Comparison of ENCODE assay signal across 8 cellular contexts in the genomic region with DNA sequence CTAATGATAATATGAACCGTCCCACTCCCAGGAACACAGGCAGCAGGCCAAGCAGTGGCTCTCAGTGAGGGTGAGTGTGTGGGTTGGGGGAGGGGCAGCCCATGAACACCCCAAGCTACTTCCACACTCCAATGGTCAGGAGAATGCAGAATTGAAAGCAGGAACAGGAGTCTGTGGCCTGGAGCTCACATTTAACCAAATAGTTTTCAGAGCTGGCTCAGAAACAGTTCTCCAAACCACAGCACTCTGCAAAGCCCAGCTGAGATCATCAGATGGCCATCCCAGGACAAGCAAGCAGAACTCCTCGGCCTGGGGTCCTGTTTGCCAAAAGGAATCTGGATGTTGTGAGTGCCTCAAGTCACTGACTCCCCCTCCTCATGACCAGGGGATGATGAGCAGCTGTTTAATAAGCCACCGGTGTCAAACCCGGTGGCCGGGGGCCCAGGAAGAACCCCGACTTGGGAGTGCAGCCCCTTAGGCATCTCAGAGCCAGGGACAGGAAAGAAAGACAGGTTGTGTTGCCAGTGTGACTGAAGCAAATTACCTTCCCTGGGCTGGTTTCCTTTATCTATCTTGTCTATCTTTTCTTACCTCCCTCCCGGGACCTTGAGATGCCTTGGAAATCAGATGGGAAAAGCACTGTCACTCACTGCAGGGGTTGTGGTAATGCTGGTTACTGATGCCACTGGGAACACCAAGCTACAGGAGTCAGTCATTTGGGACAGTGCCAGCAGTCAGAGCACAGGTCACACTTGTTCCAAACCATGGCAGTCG. TPM values are rescaled to one million over a fixed set of nuclear protein-coding genes. Genes with fewer than 3 reads are reported as not detected.
DNase-seq lines count a peak whose midpoint lies in the region; ATAC-seq and TF ChIP-seq lines count a peak whose summit lies in the region.

No MANE protein-coding gene starts in this region.

- H2BK5ac ChIP-seq in IMR-90 (ENCODE audit: low read depth, low read length, poor library complexity, severe bottlenecking) = no peak overlapping the region

- H3K18ac ChIP-seq in IMR-90 (ENCODE audit: low read depth, low read length) = 0 out of 2 replicates have a peak overlapping the region, but pooled peaks have one; percentile 7

- peaks cover 21% of the 10 kb centered on the region for H3K4me1 Mint-ChIP-seq in MCF 10A (ENCODE audit: insufficient read depth, unreplicated experiment)

- H2AK5ac ChIP-seq in IMR-90 (ENCODE audit: low read depth, low read length) = peak overlapping the region; percentile 63; the same call in 1 of the 2 replicates

- peak overlapping the region; percentile 27; the same call in 1 of the 2 replicates for H3K27ac ChIP-seq in IMR-90 (ENCODE audit: insufficient read depth, low read length)

- peak overlapping the region; percentile 4; the same call in 1 of the 2 replicates for H3K14ac ChIP-seq in IMR-90 (replicated peaks; ENCODE audit: low read depth, low read length)

- TF ChIP-seq CTCF in AG10803 (conservative IDR thresholded peaks at IDR 0.05; ENCODE audit: low read length) (no peak), IMR-90 (conservative IDR thresholded peaks at IDR 0.05; ENCODE audit: low read depth, low read length) (no peak), MCF 10A (IDR thresholded peaks at IDR 0.05; ENCODE audit: unreplicated experiment) (no peak), mucosa of descending colon (IDR thresholded peaks at IDR 0.05) (no peak)

- no peak for TF ChIP-seq POLR2A in IMR-90 (IDR thresholded peaks at IDR 0.05; ENCODE audit: low read depth, low read length)

- no peak overlapping the region for H3K27ac Mint-ChIP-seq in MCF 10A (ENCODE audit: low read depth, unreplicated experiment)

- H3K4me3 ChIP-seq in AG10803 (ENCODE audit: low read length) = no peak overlapping the region
- no peak overlapping the region for H3K4me3 ChIP-seq in IMR-90 (ENCODE audit: insufficient read depth, low read depth, low read length)
- H3K4me3 ChIP-seq in mucosa of descending colon = no peak overlapping the region

- H3K9me3 Mint-ChIP-seq in MCF 10A (ENCODE audit: unreplicated experiment) = no peaks in the 10 kb centered on the region

- H3K9me1 ChIP-seq in IMR-90 (ENCODE audit: insufficient read depth, low read length) = peaks cover 9% of the 10 kb centered on the region; the same call in 1 of the 2 replicates

- DNase-seq in AG10803 (ENCODE audit: low read depth) = peak; percentile 84
- peak; percentile 83 for DNase-seq in IMR-90
- DNase-seq in MCF 10A (ENCODE audit: unreplicated experiment) = peak; percentile 62
- DNase-seq in mucosa of descending colon = peak; percentile 36 to 61 (median 50)
- no peak for DNase-seq in activated CD8-positive, alpha-beta memory T cell treated with anti-CD3 and anti-CD28 coated beads, Interleukin-2, amount 50 U/mL, for 4 hours
- no peak for DNase-seq in OCI-M2 (lab: John Stamatoyannopoulos, UW; ENCODE audit: unreplicated experiment)
- no peak for DNase-seq in NCI-H2196 (lab: John Stamatoyannopoulos, UW; ENCODE audit: unreplicated experiment)

- H3K36me3 ChIP-seq in IMR-90 (ENCODE audit: control insufficient read depth, insufficient read depth, low read length) (no peaks in the 10 kb centered on the region), mucosa of descending colon (ENCODE audit: low read depth) (no peaks in the 10 kb centered on the region)

- peak overlapping the region; percentile 17; the same call in 1 of the 2 replicates for H4K5ac ChIP-seq in IMR-90 (ENCODE audit: low read depth, low read length)

- peak overlapping the region; percentile 13; the same call in 1 of the 2 replicates for H3K56ac ChIP-seq in IMR-90 (ENCODE audit: extremely low read depth, insufficient read depth, low read length)

- no peak overlapping the region; the same call in 1 of the 2 replicates for H3K4ac ChIP-seq in IMR-90 (ENCODE audit: low read depth, low read length)

- H4K20me1 ChIP-seq in IMR-90 (ENCODE audit: insufficient read depth, low read length) = no peaks in the 10 kb centered on the region

- no peaks in the 10 kb centered on the region for H3K27me3 ChIP-seq in IMR-90 (ENCODE audit: control insufficient read depth, insufficient read depth, low read length)

- peak overlapping the region; percentile 71 for H2AFZ ChIP-seq in IMR-90 (replicated peaks; ENCODE audit: low read length, poor library complexity)

- WGBS in IMR-90 (ENCODE audit: extremely low coverage in 2 of 2, insufficient read length in 1 of 2), 2 experiments = no CpG with 5 or more reads among the region's 8 CpGs

- H2BK20ac ChIP-seq in IMR-90 (ENCODE audit: low read depth, low read length) = peak overlapping the region; percentile 43; the same call in 1 of the 2 replicates

- H3K4me2 ChIP-seq in IMR-90 (ENCODE audit: low read depth, low read length) = no peak overlapping the region; the same call in 1 of the 2 replicates

- H2BK120ac ChIP-seq in IMR-90 (ENCODE audit: low read depth, low read length) = 0 out of 2 replicates have a peak overlapping the region, but pooled peaks have one; percentile 11

- H3K9ac ChIP-seq in IMR-90 (ENCODE audit: low read depth, low read length) = no peak overlapping the region

- intact Hi-C loops in IMR-90 (cut with micrococcal nuclease) (no loop called here), MCF 10A (cut with micrococcal nuclease) (no loop called here), mucosa of descending colon (cut with DNase I, micrococcal nuclease) (no loop called here)

- peak; percentile 47 for ATAC-seq in GM19452 (IDR thresholded peaks at IDR 0.05; ENCODE audit: unreplicated experiment)
- peak; percentile 58 for ATAC-seq in IMR-90 (ENCODE audit: low read depth)
- ATAC-seq in mucosa of descending colon = peak; percentile 43

- H3K36me3 Mint-ChIP-seq in MCF 10A (ENCODE audit: insufficient read depth, unreplicated experiment) = peaks cover 6% of the 10 kb centered on the region

- H3K9me3 ChIP-seq in IMR-90 (ENCODE audit: control insufficient read depth, insufficient read depth, low read length) (no peaks in the 10 kb centered on the region), mucosa of descending colon (no peaks in the 10 kb centered on the region)

- H4K91ac ChIP-seq in IMR-90 (ENCODE audit: insufficient read depth, low read depth, low read length) = no peak overlapping the region

- in situ Hi-C loops in IMR-90 (cut with MboI; ENCODE audit: low sequenced_read_pairs) = no loop called here

- H2BK15ac ChIP-seq in IMR-90 (ENCODE audit: low read depth, low read length) = no peak overlapping the region; the same call in 2 of the 3 replicates

- H3K4me3 Mint-ChIP-seq in MCF 10A (ENCODE audit: unreplicated experiment) = no peak overlapping the region

- 0 out of 4 replicates have a peak overlapping the region, but pooled peaks of 1 of the 2 experiments have one; percentile 29 for H4K8ac ChIP-seq in IMR-90 (ENCODE audit: low read depth in 2 of 2, low read length in 2 of 2)

- H3K23ac ChIP-seq in IMR-90 (ENCODE audit: low read depth, low read length) = no peak overlapping the region

- BruUV-seq in IMR-90 (replicated peaks; lab: Mats Ljungman, UMichigan) = no TSS peak
- BruUV-seq in MCF 10A (replicated peaks; lab: Mats Ljungman, UMichigan) = no TSS peak

- peaks cover 0 to 4% of the 10 kb centered on the region in 2 experiments; a peak in 2 of 4 replicates for H3K79me1 ChIP-seq in IMR-90 (ENCODE audit: low read depth in 1 of 2, low read length in 2 of 2)

- peak overlapping the region; percentile 91 for H2AK9ac ChIP-seq in IMR-90 (replicated peaks; ENCODE audit: low read depth, low read length, poor library complexity)

- POLR2A ChIA-PET in IMR-90 (lab: Charles Lee; ENCODE audit: unreplicated experiment) = no interaction called here
- POLR2A ChIA-PET in MCF 10A (lab: Yijun Ruan, JAX) = interaction anchor here (0.8 to 7.3 kb wide), 9 partner anchors 8 to 126 kb away, joined by 3 to 61 read pairs (median 7); partner anchors contain the start of genes DEGS1 and NVL

- no peaks in the 10 kb centered on the region for H3K27me3 Mint-ChIP-seq in MCF 10A (ENCODE audit: insufficient read depth, unreplicated experiment)

- dilution Hi-C loops in IMR-90 (cut with HindIII; ENCODE audit: low sequenced_read_pairs, unreplicated experiment) = no loop called here

- CTCF ChIA-PET in IMR-90 (lab: Yijun Ruan, JAX) (interaction anchor here (0.9 kb wide), 1 partner anchor 31 kb away, joined by 3 read pairs; no protein-coding TSS in a partner anchor), MCF 10A (lab: Yijun Ruan, JAX) (interaction anchor here (1.0 to 1.1 kb wide), 2 partner anchors 11 to 16 kb away, joined by 3 read pairs; no protein-coding TSS in a partner anchor)

- no peak for TF ChIP-seq RAD21 in IMR-90 (IDR thresholded peaks at IDR 0.05; ENCODE audit: low read length)

- H3K4me1 ChIP-seq in IMR-90 (ENCODE audit: control insufficient read depth, insufficient read depth, low read length) (peaks cover 16% of the 10 kb centered on the region), mucosa of descending colon (ENCODE audit: low read depth) (peaks cover 5% of the 10 kb centered on the region)

TF ChIP-seq in IMR-90, 13 proteins besides CTCF, POLR2A, EP300 and RAD21:
- no peak for TF ChIP-seq NFE2L2 (IDR thresholded peaks at IDR 0.05; ENCODE audit: low read depth, low read length)
- TF ChIP-seq MAFK (IDR thresholded peaks at IDR 0.05; ENCODE audit: low read depth, low read length) = no peak
- TF ChIP-seq CEBPB (IDR thresholded peaks at IDR 0.05; ENCODE audit: low read depth, low read length) = no peak
- TF ChIP-seq MAZ (IDR thresholded peaks at IDR 0.05; ENCODE audit: borderline replicate concordance, low read depth, low read length) = no peak
- TF ChIP-seq, protein P1, sequence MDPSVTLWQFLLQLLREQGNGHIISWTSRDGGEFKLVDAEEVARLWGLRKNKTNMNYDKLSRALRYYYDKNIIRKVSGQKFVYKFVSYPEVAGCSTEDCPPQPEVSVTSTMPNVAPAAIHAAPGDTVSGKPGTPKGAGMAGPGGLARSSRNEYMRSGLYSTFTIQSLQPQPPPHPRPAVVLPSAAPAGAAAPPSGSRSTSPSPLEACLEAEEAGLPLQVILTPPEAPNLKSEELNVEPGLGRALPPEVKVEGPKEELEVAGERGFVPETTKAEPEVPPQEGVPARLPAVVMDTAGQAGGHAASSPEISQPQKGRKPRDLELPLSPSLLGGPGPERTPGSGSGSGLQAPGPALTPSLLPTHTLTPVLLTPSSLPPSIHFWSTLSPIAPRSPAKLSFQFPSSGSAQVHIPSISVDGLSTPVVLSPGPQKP (IDR thresholded peaks at IDR 0.05; ENCODE audit: borderline replicate concordance, low read depth, low read length) = no peak
- no peak for TF ChIP-seq FOS (IDR thresholded peaks at IDR 0.05; ENCODE audit: low read depth, low read length)
- no peak for TF ChIP-seq RCOR1 (IDR thresholded peaks at IDR 0.05; ENCODE audit: insufficient replicate concordance, low read length)

RNA-seq across cellular contexts. Expression of gene DEGS1, which starts 20.4 kb away (rescaled TPM):
- total RNA-seq in IMR-90 (2012; rRNA removed) = 54.8 and 123 TPM in 2 replicates
- 89.3 and 109 TPM in 2 replicates for polyA plus RNA-seq in IMR-90 (2012; rRNA removed)
- 78.1 and 78.3 TPM in 2 replicates for polyA plus RNA-seq in IMR-90 (2012; cell fraction: cytosol; rRNA removed)
- polyA plus RNA-seq in IMR-90 (2012; cell fraction: nucleus; rRNA removed; ENCODE audit: low replicate concordance) = 11.2 and 34.7 TPM in 2 replicates
- total RNA-seq in MCF 10A (2022) = 99.1 and 118 TPM in 2 replicates
- 10 to 100 TPM; 10.7 to 56.3 (median 22.7) TPM for total RNA-seq in mucosa of descending colon

Comparison
In these comparisons a context has a peak if more than half of its experiments do, and no peak if none do; other contexts are left out.
1. DNase-seq: peak in AG10803 (single experiment), IMR-90 (single experiment), MCF 10A (single experiment) and mucosa of descending colon (3 of 3); none in activated CD8-positive, alpha-beta memory T cell treated with anti-CD3 and anti-CD28 coated beads, Interleukin-2, amount 50 U/mL, for 4 hours (single experiment), OCI-M2 (single experiment) and NCI-H2196 (single experiment).
2. Peak in every context shown above with its lines, with median percentiles within 50 percentile points of each other: ATAC-seq.